Comparison of ENCODE assay signal across 10 cellular contexts in the genomic region with DNA sequence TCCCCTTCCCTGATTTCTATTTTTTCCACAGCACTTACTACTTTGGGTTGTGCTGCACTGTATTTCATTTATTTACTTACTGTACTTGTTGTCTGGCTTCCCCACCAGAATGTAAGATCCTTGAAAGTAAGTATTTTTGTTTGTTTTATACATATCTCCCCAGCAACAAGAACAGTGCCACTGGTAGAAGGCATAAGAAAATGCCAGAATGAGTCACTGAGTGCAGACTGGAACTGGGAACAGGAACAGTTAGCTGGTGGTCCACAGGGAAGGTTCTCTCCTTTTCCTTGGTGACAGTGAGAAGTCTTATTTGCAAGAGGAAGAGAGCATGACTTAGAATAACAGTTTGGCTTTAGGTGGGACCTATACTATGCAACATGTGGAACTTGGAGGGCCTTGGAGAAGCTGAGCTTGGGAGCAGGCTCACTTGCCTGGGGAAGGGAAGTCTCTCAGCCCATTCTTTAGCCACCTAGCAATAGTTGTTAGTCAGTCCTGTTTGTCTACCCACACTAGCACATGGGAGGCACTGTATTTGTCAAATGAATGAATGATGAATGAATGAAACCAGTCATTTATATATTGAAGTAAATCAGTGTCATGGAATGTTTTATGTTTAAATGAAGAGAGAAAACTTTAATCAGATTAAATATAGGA.
DNase-seq lines count a peak whose midpoint lies in the region; ATAC-seq, FAIRE-seq and TF ChIP-seq lines count a peak whose summit lies in the region.
"Had no signal": no experiment of that assay in that cellular context is flagged by ENCODE, and none has a peak within 500 bp of the region (broad histone marks: within the 10 kb centered on the region; RNA-seq: fewer than 3 reads in every experiment).

No MANE protein-coding gene starts in this region.

- no peak for TF ChIP-seq EP300 in A549 (IDR thresholded peaks at IDR 0.05)

- no peak overlapping the region for H3K27ac ChIP-seq in A549
- H3K27ac ChIP-seq: hepatocyte, prostate gland had no signal

- CTCF ChIA-PET in A549 (lab: Yijun Ruan, JAX) (interaction anchor here (0.9 to 1.0 kb wide), 2 partner anchors 47 to 304 kb away, joined by 3 to 5 read pairs; no protein-coding TSS in a partner anchor), GM10248 (lab: Yijun Ruan, JAX) (no interaction called here)

- ATAC-seq in A549 = peak; percentile 70 to 79
- ATAC-seq in GM18873 (IDR thresholded peaks at IDR 0.05; ENCODE audit: low FRiP score, unreplicated experiment) = peak; percentile 43
- ATAC-seq in HG03097 (IDR thresholded peaks at IDR 0.05; ENCODE audit: low FRiP score, unreplicated experiment) = peak; percentile 32

- TF ChIP-seq RAD21 in A549 (conservative IDR thresholded peaks at IDR 0.05 in 1 of 2, IDR thresholded peaks at IDR 0.05 in 1 of 2) = no peak

- POLR2A ChIA-PET in A549 (lab: Yijun Ruan, JAX) = no interaction called here
- POLR2A ChIA-PET in GM10248 (lab: Yijun Ruan, JAX) = interaction anchor here (0.7 kb wide), 1 partner anchor 64 kb away, joined by 3 read pairs; no protein-coding TSS in a partner anchor

- no peaks in the 10 kb centered on the region for H3K4me1 ChIP-seq in A549
- H3K4me1 ChIP-seq: prostate gland had no signal

- H3K4me2 ChIP-seq in A549 = no peak overlapping the region
- H3K4me2 ChIP-seq: hepatocyte had no signal

- H3K4me3 ChIP-seq in A549 (no peak overlapping the region), choroid plexus epithelial cell (ENCODE audit: low read depth, low read length) (no peak overlapping the region)
- H3K4me3 ChIP-seq: hepatocyte, prostate gland had no signal

- TF ChIP-seq CTCF in A549 (IDR thresholded peaks at IDR 0.05) = no peak
- TF ChIP-seq CTCF in choroid plexus epithelial cell (conservative IDR thresholded peaks at IDR 0.05; ENCODE audit: low read depth, low read length) = no peak
- no peak for TF ChIP-seq CTCF in GM10248 (IDR thresholded peaks at IDR 0.05; ENCODE audit: control extremely low read depth, extremely low read depth, low read depth, missing control alignments)

- no peak for FAIRE-seq in A549 (lab: Jason Lieb, UNC)

- peak in 1 of 2 experiments; percentile 32 for DNase-seq in A549 (ENCODE audit: low read depth in 1 of 2, low spot score in 1 of 2)
- DNase-seq in choroid plexus epithelial cell (ENCODE audit: low read depth) = peak; percentile 36
- DNase-seq in NCI-H82 (lab: John Stamatoyannopoulos, UW) = no peak
- DNase-seq in activated CD8-positive, alpha-beta memory T cell treated with anti-CD3 and anti-CD28 coated beads, Interleukin-2, amount 50 U/mL, for 4 hours = no peak
- no peak for DNase-seq in GM10248 (ENCODE audit: extremely low spot score)
- no peak for DNase-seq in H4 (ENCODE audit: low spot score)

- no peaks in the 10 kb centered on the region for H3K9me3 ChIP-seq in A549
- H3K9me3 ChIP-seq: prostate gland had no signal

- TF ChIP-seq POLR2A in A549 (IDR thresholded peaks at IDR 0.05; ENCODE audit: low read length) = no peak

TF ChIP-seq in A549, 52 proteins besides CTCF, POLR2A, EP300 and RAD21:
- TF ChIP-seq KDM1A (IDR thresholded peaks at IDR 0.05; ENCODE audit: low read depth) (no peak), HDAC2 (IDR thresholded peaks at IDR 0.05) (no peak), TFCP2L1 (CRISPR knock-in tag; IDR thresholded peaks at IDR 0.05) (no peak), ZFP36 (IDR thresholded peaks at IDR 0.05; ENCODE audit: borderline replicate concordance, partially characterized antibody) (no peak), FOSL2 (IDR thresholded peaks at IDR 0.05) (no peak), FOSL2 (CRISPR knock-in tag; IDR thresholded peaks at IDR 0.05) (no peak), MAZ (IDR thresholded peaks at IDR 0.05; ENCODE audit: borderline replicate concordance, low read depth, low read length) (no peak)
- TF ChIP-seq, protein P1, sequence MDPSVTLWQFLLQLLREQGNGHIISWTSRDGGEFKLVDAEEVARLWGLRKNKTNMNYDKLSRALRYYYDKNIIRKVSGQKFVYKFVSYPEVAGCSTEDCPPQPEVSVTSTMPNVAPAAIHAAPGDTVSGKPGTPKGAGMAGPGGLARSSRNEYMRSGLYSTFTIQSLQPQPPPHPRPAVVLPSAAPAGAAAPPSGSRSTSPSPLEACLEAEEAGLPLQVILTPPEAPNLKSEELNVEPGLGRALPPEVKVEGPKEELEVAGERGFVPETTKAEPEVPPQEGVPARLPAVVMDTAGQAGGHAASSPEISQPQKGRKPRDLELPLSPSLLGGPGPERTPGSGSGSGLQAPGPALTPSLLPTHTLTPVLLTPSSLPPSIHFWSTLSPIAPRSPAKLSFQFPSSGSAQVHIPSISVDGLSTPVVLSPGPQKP (IDR thresholded peaks at IDR 0.05; ENCODE audit: low read depth, low read length) = no peak
- TF ChIP-seq, protein P2, sequence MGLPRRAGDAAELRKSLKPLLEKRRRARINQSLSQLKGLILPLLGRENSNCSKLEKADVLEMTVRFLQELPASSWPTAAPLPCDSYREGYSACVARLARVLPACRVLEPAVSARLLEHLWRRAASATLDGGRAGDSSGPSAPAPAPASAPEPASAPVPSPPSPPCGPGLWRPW (IDR thresholded peaks at IDR 0.05) = no peak
TF ChIP-seq in A549: peak in this region for 0.
